In genomic region chr7:1901431-1902210, GRCh38 we compare ENCODE assay signal across 16 cellular contexts.
"Had no signal": no experiment of that assay in that cellular context is flagged by ENCODE, and none has a peak within 500 bp of the region (broad histone marks: within the 10 kb centered on the region; RNA-seq: fewer than 3 reads in every experiment).

No MANE protein-coding gene starts in this region.

- H3K27ac ChIP-seq: dorsolateral prefrontal cortex, esophagus squamous epithelium, heart left ventricle, uterus had no signal

- H3K9me3 ChIP-seq: esophagus squamous epithelium, heart left ventricle, uterus had no signal

- DNase-seq: activated CD4-positive, alpha-beta T cell treated with anti-CD3 and anti-CD28 coated beads, Interleukin-2, amount 50 U/mL, for 48 hours; activated CD8-positive, alpha-beta memory T cell treated with anti-CD3 and anti-CD28 coated beads, Interleukin-2, amount 10 ng/mL, durations not matched to agents 7 days and 5 days; activated gamma-delta T cell; activated T-cell treated with anti-CD3 and anti-CD28 coated beads, Interleukin-2, amount 50 U/mL, for 4 hours; amygdala; esophagus squamous epithelium; foreskin fibroblast; midbrain; stimulated activated CD4-positive, alpha-beta T cell treated with anti-CD3 and anti-CD28 coated beads, Interleukin-12 subunit alpha, Interleukin-12 subunit beta, amount 100 ng/mL, for 4 hours; stimulated activated naive CD8-positive, alpha-beta T cell treated with anti-CD3 and anti-CD28 coated beads, Interleukin-15, Interleukin-2, amounts not matched to agents 100 U/mL and 50 U/mL, for 24 hours; SW 1271; uterus had no signal

- H3K4me3 ChIP-seq: dorsolateral prefrontal cortex, esophagus squamous epithelium, heart left ventricle, uterus had no signal

- ATAC-seq: activated CD4-positive, CD25-positive, alpha-beta regulatory T cell treated with anti-CD3 and anti-CD28 coated beads, Interleukin-2, amount 50 U/mL, for 24 hours; activated CD8-positive, alpha-beta memory T cell treated with anti-CD3 and anti-CD28 coated beads, Interleukin-2, amount 10 ng/mL, durations not matched to agents 7 days and 5 days; activated T-cell treated with anti-CD3 and anti-CD28 coated beads, Interleukin-2, amount 50 U/mL, for 4 hours; heart left ventricle; sciatic nerve; stimulated activated naive CD8-positive, alpha-beta T cell treated with anti-CD3 and anti-CD28 coated beads, Interleukin-15, Interleukin-2, amounts not matched to agents 100 U/mL and 50 U/mL, for 24 hours had no signal

- H3K4me1 ChIP-seq: heart left ventricle, uterus had no signal

- H3K27me3 ChIP-seq: dorsolateral prefrontal cortex, esophagus squamous epithelium, heart left ventricle, uterus had no signal

- H3K36me3 ChIP-seq: uterus had no signal
